ENCODE assay signal across 24 cellular contexts in genomic region chr19:54477650-54478049, GRCh38. TPM values are rescaled to one million over a fixed set of nuclear protein-coding genes. Genes with fewer than 3 reads are reported as not detected.
A peak's percentile ranks its signal among the peaks of the same experiment; 100 is the strongest.
DNase-seq lines count a peak whose midpoint lies in the region; ATAC-seq and TF ChIP-seq lines count a peak whose summit lies in the region.
"Had no signal": no experiment of that assay in that cellular context is flagged by ENCODE, and none has a peak within 500 bp of the region (broad histone marks: within the 10 kb centered on the region; RNA-seq: fewer than 3 reads in every experiment).

No MANE protein-coding gene starts in this region.

- H3K27ac Mint-ChIP-seq in CD8-positive, alpha-beta T cell, result no peak overlapping the region
- H3K27ac Mint-ChIP-seq: activated CD4-positive, alpha-beta memory T cell treated with anti-CD3 and anti-CD28 coated beads, Interleukin-2, amount 10 ng/mL, durations not matched to agents 7 days and 5 days; CD4-positive, alpha-beta T cell; stimulated activated naive CD8-positive, alpha-beta T cell treated with anti-CD3 and anti-CD28 coated beads, Interleukin-15, Interleukin-2, amounts not matched to agents 100 ng/mL and 50 ng/mL, for 24 hours; type B pancreatic cell had no signal

- no peak for TF ChIP-seq POLR2A in transverse colon (IDR thresholded peaks at IDR 0.05)

- CTCF ChIA-PET in CD8-positive, alpha-beta T cell (lab: Charles Lee), result interaction anchor here (0.7 to 1.5 kb wide), 6 partner anchors 8 to 202 kb away, joined by 3 to 5 read pairs (median 4); partner anchors contain the start of gene LENG9

- peaks cover 7% of the 10 kb centered on the region for H3K4me1 Mint-ChIP-seq in CD8-positive, alpha-beta T cell (ENCODE audit: low read depth)

- TF ChIP-seq EP300 in transverse colon (IDR thresholded peaks at IDR 0.05; ENCODE audit: low read depth), result no peak

- H3K4me3 Mint-ChIP-seq in CD8-positive, alpha-beta T cell, result no peak overlapping the region
- H3K4me3 Mint-ChIP-seq: activated CD4-positive, alpha-beta memory T cell treated with anti-CD3 and anti-CD28 coated beads, Interleukin-2, amount 10 ng/mL, durations not matched to agents 7 days and 5 days; CD4-positive, alpha-beta T cell; stimulated activated naive CD8-positive, alpha-beta T cell treated with anti-CD3 and anti-CD28 coated beads, Interleukin-15, Interleukin-2, amounts not matched to agents 100 ng/mL and 50 ng/mL, for 24 hours; type B pancreatic cell had no signal

- in situ Hi-C loops in transverse colon (cut with MboI; ENCODE audit: low pct_ligation_motif_present in 1 of 4, low pct_unique_long_range_greater_than_20kb in 1 of 4, low sequenced_read_pairs in 3 of 4), result no loop called here

- peak; percentile 19 for TF ChIP-seq CTCF in fibroblast of villous mesenchyme (IDR thresholded peaks at IDR 0.05; ENCODE audit: insufficient read depth, low read depth, low read length)
- TF ChIP-seq CTCF in transverse colon (IDR thresholded peaks at IDR 0.05), result peak in 3 of 5 experiments; percentile 19 to 46 (median 28)
- no peak for TF ChIP-seq CTCF in CD8-positive, alpha-beta T cell (IDR thresholded peaks at IDR 0.05)

- H3K9me3 ChIP-seq in transverse colon, result no peaks in the 10 kb centered on the region
- H3K9me3 ChIP-seq in CD8-positive, alpha-beta T cell (ENCODE audit: low read length), result no peaks in the 10 kb centered on the region
- H3K9me3 ChIP-seq: Peyer's patch had no signal

- no peak for ATAC-seq in CD8-positive, alpha-beta T cell

- POLR2A ChIA-PET in CD8-positive, alpha-beta T cell (lab: Charles Lee), result no interaction called here

- H3K4me3 ChIP-seq in fibroblast of villous mesenchyme (ENCODE audit: low read depth, low read length) (no peak overlapping the region), transverse colon (no peak overlapping the region)
- H3K4me3 ChIP-seq in CD8-positive, alpha-beta T cell (ENCODE audit: low read depth, low read length), result no peak overlapping the region
- H3K4me3 ChIP-seq: Peyer's patch had no signal

- H3K27me3 ChIP-seq in transverse colon, result peaks cover 13% of the 10 kb centered on the region
- no peaks in the 10 kb centered on the region for H3K27me3 ChIP-seq in CD8-positive, alpha-beta T cell (ENCODE audit: insufficient read depth, low read length)
- H3K27me3 ChIP-seq: Peyer's patch had no signal

- no peaks in the 10 kb centered on the region for H3K36me3 Mint-ChIP-seq in CD8-positive, alpha-beta T cell
- H3K36me3 Mint-ChIP-seq: type B pancreatic cell had no signal

- H3K27me3 Mint-ChIP-seq in CD8-positive, alpha-beta T cell (ENCODE audit: low read depth), result peaks cover 45% of the 10 kb centered on the region

- no peaks in the 10 kb centered on the region for H3K36me3 ChIP-seq in transverse colon
- no peaks in the 10 kb centered on the region for H3K36me3 ChIP-seq in CD8-positive, alpha-beta T cell (ENCODE audit: insufficient read depth, low read length)
- H3K36me3 ChIP-seq: Peyer's patch had no signal

- H3K27ac ChIP-seq in transverse colon, result no peak overlapping the region
- H3K27ac ChIP-seq in CD8-positive, alpha-beta T cell (ENCODE audit: low read depth, low read length), result no peak overlapping the region

- peak; percentile 24 for DNase-seq in activated effector memory CD4-positive, alpha-beta T cell treated with anti-CD3 and anti-CD28 coated beads, Interleukin-2, amount 50 U/mL, for 16 hours
- DNase-seq in activated effector memory CD4-positive, alpha-beta T cell treated with Interleukin-2 at 50 U/mL for 16 hours, result no peak
- DNase-seq in SW480 (ENCODE audit: low spot score), result peak; percentile 33
- no peak for DNase-seq in fibroblast of villous mesenchyme (ENCODE audit: low read depth)
- DNase-seq in transverse colon, result no peak
- DNase-seq in CD8-positive, alpha-beta T cell, result no peak
- DNase-seq in NCI-H2107 (lab: John Stamatoyannopoulos, UW), result no peak
- no peak for DNase-seq in cerebellar cortex (ENCODE audit: low spot score)
- DNase-seq: 8988T; activated CD4-positive, alpha-beta memory T cell treated with anti-CD3 and anti-CD28 coated beads, Interleukin-2, amount 10 ng/mL, durations not matched to agents 7 days and 5 days; activated T-cell treated with anti-CD3 and anti-CD28 coated beads, Interleukin-2, amount 50 U/mL, for 48 hours; CD4-positive, alpha-beta T cell; DMS79 treated with DMSO at 0.1 percent for 48 hours; hypothalamus; NCI-H1105 treated with DMSO at 0.1 percent for 48 hours; NCI-H2171; NCI-H69; occipital lobe; right cardiac atrium had no signal

- WGBS in transverse colon (ENCODE audit: low coverage in 1 of 2), 2 donors, result 10 to 69% methylated on average over 1 to 3 of the region's 3 CpGs

- peaks cover 4 to 29% (median 11%) of the 10 kb centered on the region in 4 donors for H3K4me1 ChIP-seq in transverse colon
- peaks cover 3% of the 10 kb centered on the region for H3K4me1 ChIP-seq in CD8-positive, alpha-beta T cell (ENCODE audit: insufficient read depth, low read length)

- no peaks in the 10 kb centered on the region for H3K9me3 Mint-ChIP-seq in CD8-positive, alpha-beta T cell
- H3K9me3 Mint-ChIP-seq: activated CD4-positive, alpha-beta memory T cell treated with anti-CD3 and anti-CD28 coated beads, Interleukin-2, amount 10 ng/mL, durations not matched to agents 7 days and 5 days; CD4-positive, alpha-beta T cell; stimulated activated naive CD8-positive, alpha-beta T cell treated with anti-CD3 and anti-CD28 coated beads, Interleukin-15, Interleukin-2, amounts not matched to agents 100 ng/mL and 50 ng/mL, for 24 hours; type B pancreatic cell had no signal

- intact Hi-C loops in transverse colon (cut with DNase I; ENCODE audit: low total_unique reads), result no loop called here
- intact Hi-C loops in CD8-positive, alpha-beta T cell (cut with DNase I, micrococcal nuclease), result loop anchor here (5.0 kb wide), 1 partner anchor 45 kb away; no protein-coding TSS in a partner anchor

RNA-seq across cellular contexts. Expression of gene CDC42EP5, which starts 4.6 kb away (rescaled TPM):
- total RNA-seq in fibroblast of villous mesenchyme, result 12.5 and 29.0 TPM in 2 replicates
- 100 to 1,000 TPM; 210 to 231 (median 214) TPM for total RNA-seq in transverse colon
- not detected for total RNA-seq in CD8-positive, alpha-beta T cell
- total RNA-seq: activated CD4-positive, alpha-beta memory T cell treated with anti-CD3 and anti-CD28 coated beads, Interleukin-2, amount 10 ng/mL, durations not matched to agents 7 days and 5 days; CD4-positive, alpha-beta T cell had no signal

RNA-seq across cellular contexts. Expression of gene LENG9, which starts 14.1 kb away (rescaled TPM):
- total RNA-seq in fibroblast of villous mesenchyme, result 5.2 and 7.1 TPM in 2 replicates
- 10 to 100 TPM in 3 of 4 donors, 1 to 10 TPM in 1; 1.1 to 16.5 (median 12.3) TPM for total RNA-seq in transverse colon
- total RNA-seq in CD8-positive, alpha-beta T cell, result 1 to 10 TPM; 2.3 to 2.7 TPM

RNA-seq across cellular contexts. Expression of gene LAIR2, which starts 25.0 kb away (rescaled TPM):
- total RNA-seq in fibroblast of villous mesenchyme (not detected in 2 replicates), transverse colon (1 to 10 TPM in 1 of 4 donors, not detected in 3; 3.2 TPM)
- not detected for total RNA-seq in CD8-positive, alpha-beta T cell
- total RNA-seq: bronchial epithelial cell, fibroblast of lung, occipital lobe, Peyer's patch, right cardiac atrium had no signal

RNA-seq across cellular contexts. Expression of gene LENG8, which starts 28.7 kb away (rescaled TPM):
- 39.7 and 40.6 TPM in 2 replicates for total RNA-seq in fibroblast of villous mesenchyme
- total RNA-seq in transverse colon, result 1,000 to 10,000 TPM in 1 of 4 donors, 100 to 1,000 TPM in 3; 194 to 1,037 (median 566) TPM
- total RNA-seq in CD8-positive, alpha-beta T cell, result 100 to 1,000 TPM; 514 to 558 TPM

Comparison
In these comparisons a context has a peak if more than half of its experiments do, and no peak if none do; other contexts are left out.
1. DNase-seq: peak in activated effector memory CD4-positive, alpha-beta T cell treated with anti-CD3 and anti-CD28 coated beads, Interleukin-2, amount 50 U/mL, for 16 hours (single experiment) and SW480 (single experiment); none in activated effector memory CD4-positive, alpha-beta T cell treated with Interleukin-2 at 50 U/mL for 16 hours (single experiment), fibroblast of villous mesenchyme (single experiment), transverse colon (single experiment), CD8-positive, alpha-beta T cell (0 of 7), NCI-H2107 (single experiment) and cerebellar cortex (single experiment).